Comparison of ENCODE assay signal across 19 cellular contexts in the genomic region with DNA sequence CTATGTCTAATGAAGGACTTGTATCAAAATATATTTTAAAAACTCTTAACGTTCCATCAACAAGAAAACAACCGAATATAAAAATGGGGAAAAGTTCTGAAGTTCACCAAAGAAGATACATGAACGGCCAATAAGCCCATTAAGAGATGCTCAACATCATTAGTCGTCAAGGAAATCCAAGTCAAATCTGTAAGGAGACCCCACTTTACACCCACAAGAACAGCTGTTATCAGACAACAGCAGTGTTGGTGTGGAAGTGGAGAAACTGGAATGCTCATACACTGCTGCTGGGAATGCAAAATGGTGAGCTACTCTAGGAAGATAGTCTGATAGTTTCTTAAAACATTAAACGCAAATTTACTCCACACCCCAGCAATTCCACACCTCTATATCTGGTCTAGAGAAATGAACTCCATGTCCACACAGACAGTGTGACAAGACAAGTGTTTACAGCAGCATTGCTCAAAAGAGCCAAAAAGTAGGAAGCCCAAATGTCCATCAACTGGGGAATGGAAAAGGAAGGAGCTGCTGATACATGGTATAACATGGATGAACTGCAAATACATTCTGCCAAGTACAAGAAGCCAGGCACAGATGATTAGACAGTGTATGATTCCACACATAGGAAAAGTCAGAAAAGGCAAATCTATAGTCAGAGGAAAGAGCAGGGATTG. TPM values are rescaled to one million over a fixed set of nuclear protein-coding genes. Genes with fewer than 3 reads are reported as not detected.
DNase-seq lines count a peak whose midpoint lies in the region; ATAC-seq, FAIRE-seq and TF ChIP-seq lines count a peak whose summit lies in the region.
"Had no signal": no experiment of that assay in that cellular context is flagged by ENCODE, and none has a peak within 500 bp of the region (broad histone marks: within the 10 kb centered on the region; RNA-seq: fewer than 3 reads in every experiment).

No MANE protein-coding gene starts in this region.

- no peak overlapping the region for H3K4me3 ChIP-seq in HepG2 (replicated peaks in 1 of 3; ENCODE audit: insufficient read depth in 1 of 3, low read depth in 2 of 3, low read length in 3 of 3)
- no peak overlapping the region for H3K4me3 ChIP-seq in right lobe of liver
- no peak overlapping the region for H3K4me3 ChIP-seq in coronary artery
- H3K4me3 ChIP-seq in neural progenitor cell: no peak overlapping the region

- H3K36me3 ChIP-seq in HepG2 (replicated peaks in 1 of 2; ENCODE audit: control insufficient read depth in 1 of 2, insufficient read depth in 2 of 2, low read length in 2 of 2) (peaks cover 7 to 42% of the 10 kb centered on the region in 2 experiments; a peak in 4 of 5 replicates), right lobe of liver (no peaks in the 10 kb centered on the region), neural progenitor cell (peaks cover 8% of the 10 kb centered on the region)

- POLR2A ChIA-PET in HepG2 (lab: Yijun Ruan, JAX): no interaction called here

- no peaks in the 10 kb centered on the region for H3K9me3 Mint-ChIP-seq in neural progenitor cell
- H3K9me3 Mint-ChIP-seq: CD4-positive, CD25-positive, alpha-beta regulatory T cell; CD8-positive, alpha-beta memory T cell; H9 had no signal

- H3K27ac ChIP-seq in HepG2 (ENCODE audit: extremely low read length, insufficient read depth, low read length): no peak overlapping the region
- H3K27ac ChIP-seq in right lobe of liver: no peak overlapping the region
- H3K27ac ChIP-seq in coronary artery: no peak overlapping the region
- no peak overlapping the region for H3K27ac ChIP-seq in neural progenitor cell

- TF ChIP-seq POLR2A in HepG2 (IDR thresholded peaks at IDR 0.05; ENCODE audit: insufficient read depth in 1 of 2, low read depth in 2 of 2, low read length in 2 of 2) (no peak), right lobe of liver (IDR thresholded peaks at IDR 0.05) (no peak), GM12891 (IDR thresholded peaks at IDR 0.05; ENCODE audit: low read depth, low read length) (no peak)

- H3K4me1 Mint-ChIP-seq in neural progenitor cell: no peaks in the 10 kb centered on the region
- H3K4me1 Mint-ChIP-seq: H9 had no signal

- H3K9me3 ChIP-seq in HepG2 (ENCODE audit: low read length) (no peaks in the 10 kb centered on the region), right lobe of liver (no peaks in the 10 kb centered on the region), neural progenitor cell (ENCODE audit: low read depth) (no peaks in the 10 kb centered on the region)
- H3K9me3 ChIP-seq: BE2C had no signal

- WGBS in HepG2 (ENCODE audit: low lambda C conversion rate): 84% methylated on average over 5 of the region's 5 CpGs
- 85% methylated on average over 5 of the region's 5 CpGs for WGBS in right lobe of liver (ENCODE audit: insufficient coverage, low coverage, low lambda C conversion rate, missing lambda C conversion rate)

- TF ChIP-seq EP300 in HepG2 (IDR thresholded peaks at IDR 0.05; ENCODE audit: low read depth in 2 of 2, low read length in 2 of 2) (no peak), HepG2 (CRISPR knock-in tag; IDR thresholded peaks at IDR 0.05; ENCODE audit: borderline replicate concordance) (no peak)

- H3K4me1 ChIP-seq in HepG2 (ENCODE audit: insufficient read depth, low read length): peaks cover 26% of the 10 kb centered on the region
- H3K4me1 ChIP-seq in right lobe of liver: peaks cover 0 to 20% (median 10%) of the 10 kb centered on the region in 4 donors
- no peaks in the 10 kb centered on the region for H3K4me1 ChIP-seq in neural progenitor cell
- H3K4me1 ChIP-seq: BE2C had no signal

- H3K27me3 ChIP-seq in HepG2 (ENCODE audit: control insufficient read depth in 1 of 2, insufficient read depth in 2 of 2, low read length in 2 of 2) (no peaks in the 10 kb centered on the region), right lobe of liver (no peaks in the 10 kb centered on the region), neural progenitor cell (no peaks in the 10 kb centered on the region)
- H3K27me3 ChIP-seq: BE2C had no signal

- no TSS peak for BruUV-seq in HepG2 (replicated peaks; lab: Mats Ljungman, UMichigan)

- no peak overlapping the region for H3K4me3 Mint-ChIP-seq in neural progenitor cell
- H3K4me3 Mint-ChIP-seq: CD4-positive, CD25-positive, alpha-beta regulatory T cell; CD8-positive, alpha-beta memory T cell; H9 had no signal

- H3K9ac ChIP-seq in HepG2 (ENCODE audit: insufficient read depth, low read depth, low read length) (no peak overlapping the region), neural progenitor cell (no peak overlapping the region)

- H4K20me1 ChIP-seq in HepG2 (ENCODE audit: insufficient read depth, low read length): no peaks in the 10 kb centered on the region; the same call in 1 of the 2 replicates
- H4K20me1 ChIP-seq in neural progenitor cell (ENCODE audit: low read depth): peaks cover 9% of the 10 kb centered on the region

- no peak for TF ChIP-seq RAD21 in HepG2 (CRISPR knock-in tag; IDR thresholded peaks at IDR 0.05)

- peaks cover 2% of the 10 kb centered on the region for H3K27me3 Mint-ChIP-seq in neural progenitor cell (ENCODE audit: insufficient read depth, low read depth)
- H3K27me3 Mint-ChIP-seq: CD4-positive, CD25-positive, alpha-beta regulatory T cell had no signal

- FAIRE-seq in HepG2 (lab: Jason Lieb, UNC) (no peak), GM12891 (lab: Jason Lieb, UNC) (no peak)
- FAIRE-seq: A204.1 had no signal

- H3K79me2 ChIP-seq in HepG2 (ENCODE audit: insufficient read depth, low read length): peaks cover 33% of the 10 kb centered on the region
- peaks cover 89% of the 10 kb centered on the region for H3K79me2 ChIP-seq in neural progenitor cell (ENCODE audit: low read depth)

- H2AFZ ChIP-seq in HepG2 (ENCODE audit: low read length) (no peak overlapping the region), neural progenitor cell (replicated peaks) (no peak overlapping the region)

- TF ChIP-seq CTCF in HepG2 (CRISPR knock-in tag; IDR thresholded peaks at IDR 0.05) (no peak), right lobe of liver (IDR thresholded peaks at IDR 0.05) (no peak), coronary artery (IDR thresholded peaks at IDR 0.05) (no peak), neural progenitor cell (IDR thresholded peaks at IDR 0.05) (no peak)

- H3K36me3 Mint-ChIP-seq in neural progenitor cell: peaks cover 27% of the 10 kb centered on the region

- no peak overlapping the region for H3K4me2 ChIP-seq in HepG2 (ENCODE audit: low read depth, low read length)
- no peak overlapping the region for H3K4me2 ChIP-seq in neural progenitor cell

- ATAC-seq in HepG2 (no peak), right lobe of liver (no peak)

- H3K27ac Mint-ChIP-seq in neural progenitor cell: no peak overlapping the region
- H3K27ac Mint-ChIP-seq: H9 had no signal

- intact Hi-C loops in HepG2 (cut with micrococcal nuclease; ENCODE audit: unreplicated experiment) (no loop called here), right lobe of liver (cut with DNase I) (loop anchor here in 1 of 2 donors (10.0 kb wide), 1 partner anchor 268 kb away; no protein-coding TSS in a partner anchor)

- CTCF ChIA-PET in HepG2 (lab: Yijun Ruan, JAX; ENCODE audit: low intra/inter-chr PET ratio, low total read pairs): no interaction called here

- DNase-seq in HepG2 (ENCODE audit: low spot score) (no peak), right lobe of liver (no peak), coronary artery (ENCODE audit: low spot score) (peak; percentile 1), myocyte (ENCODE audit: low read depth) (peak; percentile 54), neural progenitor cell (ENCODE audit: low spot score) (no peak), GM12891 (ENCODE audit: insufficient read length, low spot score) (no peak), glomerular visceral epithelial cell (ENCODE audit: extremely low spot score) (no peak)
- DNase-seq: ACHN; BE2C; C1 segment of cervical spinal cord; CD4-positive, CD25-positive, alpha-beta regulatory T cell; CD8-positive, alpha-beta memory T cell; COR-L47; DMS153; DMS79; GDM1; GOT3; H9 had no signal

- no peaks in the 10 kb centered on the region for H3F3A ChIP-seq in neural progenitor cell (ENCODE audit: low read depth)

- in situ Hi-C loops in HepG2 (cut with HindIII; ENCODE audit: extremely low pct_ligation_motif_present, low pct_unique_long_range_greater_than_20kb): no loop called here

RNA-seq across cellular contexts. Expression of a gene that starts 18.5 kb away (rescaled TPM):
- total RNA-seq in HepG2 (2016; rRNA removed; fragmentation: Illumina TruSeq; extraction: Trizol): 55.4 and 62.0 TPM in 2 replicates
- total RNA-seq in HepG2 (2016; cell fraction: cytosol; rRNA removed; fragmentation: Illumina TruSeq; extraction: Trizol; ENCODE audit: low read depth): 6.2 and 7.8 TPM in 2 replicates
- total RNA-seq in HepG2 (2016; cell fraction: insoluble cytoplasmic fraction; rRNA removed; fragmentation: Illumina TruSeq; extraction: Trizol): 55.6 and 59.2 TPM in 2 replicates
- 24.1 and 25.4 TPM in 2 replicates for total RNA-seq in HepG2 (2016; cell fraction: membrane; rRNA removed; fragmentation: Illumina TruSeq; extraction: Trizol)
- 58.4 and 64.5 TPM in 2 replicates for total RNA-seq in HepG2 (2016; cell fraction: nucleus; rRNA removed; fragmentation: Illumina TruSeq; extraction: Trizol)
- polyA plus RNA-seq in HepG2 (2011; rRNA removed): 92.0 and 106 TPM in 2 replicates
- 65.4 and 70.1 TPM in 2 replicates for polyA plus RNA-seq in HepG2 (2011; cell fraction: cytosol; rRNA removed)
- polyA plus RNA-seq in HepG2 (2011; cell fraction: nucleus; rRNA removed): 159 and 211 TPM in 2 replicates
- 63.5 and 84.4 TPM in 2 replicates for polyA plus RNA-seq in HepG2 (2012)
- polyA plus RNA-seq in HepG2 (2016; cell fraction: cytosol; fragmentation: Illumina TruSeq; extraction: Trizol; ENCODE audit: low read depth): 6.2 and 8.1 TPM in 2 replicates
- 70.2 and 76.6 TPM in 2 replicates for polyA plus RNA-seq in HepG2 (2016; cell fraction: insoluble cytoplasmic fraction; fragmentation: Illumina TruSeq; extraction: Trizol; ENCODE audit: low read depth)
- 18.6 and 20.2 TPM in 2 replicates for polyA plus RNA-seq in HepG2 (2016; cell fraction: membrane; fragmentation: Illumina TruSeq; extraction: Trizol; ENCODE audit: low read depth)
- polyA plus RNA-seq in HepG2 (2016; cell fraction: nucleus; fragmentation: Illumina TruSeq; extraction: Trizol; ENCODE audit: insufficient read depth, low read depth): 135 and 144 TPM in 2 replicates
- 53.7 and 134 TPM in 2 replicates for polyA minus RNA-seq in HepG2 (2011; rRNA and poly(A)+ RNA removed; ENCODE audit: low replicate concordance)
- polyA minus RNA-seq in HepG2 (2011; cell fraction: cytosol; rRNA and poly(A)+ RNA removed): 25.8 and 27.2 TPM in 2 replicates
- 110 and 138 TPM in 2 replicates for polyA minus RNA-seq in HepG2 (2011; cell fraction: nucleus; rRNA and poly(A)+ RNA removed)
- total RNA-seq in right lobe of liver: 10 to 100 TPM; 41.5 to 54.6 (median 49.9) TPM
- total RNA-seq in myocyte: 98.0 and 99.8 TPM in 2 replicates
- polyA plus RNA-seq in myocyte (2012): 113 TPM
- 76.7 and 83.1 TPM in 2 replicates for total RNA-seq in neural progenitor cell (ENCODE audit: low replicate concordance)
- 41.5 TPM for polyA plus RNA-seq in GM12891 (2012; ENCODE audit: low read depth, missing spikeins)

RNA-seq across cellular contexts. Expression of a gene that starts 34.7 kb away (rescaled TPM):
- 92.4 and 111 TPM in 2 replicates for total RNA-seq in HepG2 (2016; rRNA removed; fragmentation: Illumina TruSeq; extraction: Trizol)
- 75.4 and 89.7 TPM in 2 replicates for total RNA-seq in HepG2 (2016; cell fraction: cytosol; rRNA removed; fragmentation: Illumina TruSeq; extraction: Trizol; ENCODE audit: low read depth)
- 95.7 and 103 TPM in 2 replicates for total RNA-seq in HepG2 (2016; cell fraction: insoluble cytoplasmic fraction; rRNA removed; fragmentation: Illumina TruSeq; extraction: Trizol)
- 169 and 187 TPM in 2 replicates for total RNA-seq in HepG2 (2016; cell fraction: membrane; rRNA removed; fragmentation: Illumina TruSeq; extraction: Trizol)
- 37.2 and 43.4 TPM in 2 replicates for total RNA-seq in HepG2 (2016; cell fraction: nucleus; rRNA removed; fragmentation: Illumina TruSeq; extraction: Trizol)
- 46.6 and 51.4 TPM in 2 replicates for polyA plus RNA-seq in HepG2 (2011; rRNA removed)
- polyA plus RNA-seq in HepG2 (2011; cell fraction: cytosol; rRNA removed): 69.8 and 78.7 TPM in 2 replicates
- polyA plus RNA-seq in HepG2 (2011; cell fraction: nucleus; rRNA removed): 23.1 and 24.9 TPM in 2 replicates
- 80.3 and 83.9 TPM in 2 replicates for polyA plus RNA-seq in HepG2 (2012)
- polyA plus RNA-seq in HepG2 (2016; cell fraction: cytosol; fragmentation: Illumina TruSeq; extraction: Trizol; ENCODE audit: low read depth): 129 and 158 TPM in 2 replicates
- 154 and 159 TPM in 2 replicates for polyA plus RNA-seq in HepG2 (2016; cell fraction: insoluble cytoplasmic fraction; fragmentation: Illumina TruSeq; extraction: Trizol; ENCODE audit: low read depth)
- 228 and 251 TPM in 2 replicates for polyA plus RNA-seq in HepG2 (2016; cell fraction: membrane; fragmentation: Illumina TruSeq; extraction: Trizol; ENCODE audit: low read depth)
- 69.6 and 74.5 TPM in 2 replicates for polyA plus RNA-seq in HepG2 (2016; cell fraction: nucleus; fragmentation: Illumina TruSeq; extraction: Trizol; ENCODE audit: insufficient read depth, low read depth)
- polyA minus RNA-seq in HepG2 (2011; rRNA and poly(A)+ RNA removed; ENCODE audit: low replicate concordance): 52.3 and 76.3 TPM in 2 replicates
- polyA minus RNA-seq in HepG2 (2011; cell fraction: cytosol; rRNA and poly(A)+ RNA removed): 36.4 and 40.4 TPM in 2 replicates
- polyA minus RNA-seq in HepG2 (2011; cell fraction: nucleus; rRNA and poly(A)+ RNA removed): 19.8 and 23.2 TPM in 2 replicates
- total RNA-seq in right lobe of liver: 10 to 100 TPM; 33.4 to 41.2 (median 36.6) TPM
- 78.6 and 79.5 TPM in 2 replicates for total RNA-seq in myocyte
- 123 TPM for polyA plus RNA-seq in myocyte (2012)
- total RNA-seq in neural progenitor cell (ENCODE audit: low replicate concordance): 117 and 135 TPM in 2 replicates
- 67.9 TPM for polyA plus RNA-seq in GM12891 (2012; ENCODE audit: low read depth, missing spikeins)

Comparison
In these comparisons a context has a peak if more than half of its experiments do, and no peak if none do; other contexts are left out.
1. DNase-seq: peak in coronary artery (single experiment) and myocyte (single experiment); none in HepG2 (single experiment), right lobe of liver (0 of 3), neural progenitor cell (single experiment), GM12891 (single experiment) and glomerular visceral epithelial cell (single experiment).